10 cellular contexts compared by ENCODE assay signal in genomic region chr6:34295721-34296120, GRCh38. TPM values are rescaled to one million over a fixed set of nuclear protein-coding genes. Genes with fewer than 3 reads are reported as not detected.
DNase-seq lines count a peak whose midpoint lies in the region; ATAC-seq and TF ChIP-seq lines count a peak whose summit lies in the region.
"Had no signal": no experiment of that assay in that cellular context is flagged by ENCODE, and none has a peak within 500 bp of the region (broad histone marks: within the 10 kb centered on the region; RNA-seq: fewer than 3 reads in every experiment).

No MANE protein-coding gene starts in this region.

- no peaks in the 10 kb centered on the region for H3K9me3 ChIP-seq in suprapubic skin

- WGBS in suprapubic skin = 73% methylated on average over 3 of the region's 3 CpGs

- H3K27ac ChIP-seq in suprapubic skin = no peak overlapping the region
- H3K27ac ChIP-seq: HL-60 had no signal

- no peak for TF ChIP-seq EP300 in suprapubic skin (IDR thresholded peaks at IDR 0.05)

- no peaks in the 10 kb centered on the region for H3K9me3 Mint-ChIP-seq in natural killer cell

- H3K4me1 ChIP-seq in suprapubic skin = no peaks in the 10 kb centered on the region

- intact Hi-C loops in natural killer cell (cut with micrococcal nuclease) = no loop called here

- TF ChIP-seq POLR2A in suprapubic skin (IDR thresholded peaks at IDR 0.05) = no peak

- ATAC-seq in GM18858 (IDR thresholded peaks at IDR 0.05; ENCODE audit: unreplicated experiment) (peak; percentile 82), GM21529 (IDR thresholded peaks at IDR 0.05; ENCODE audit: unreplicated experiment) (peak; percentile 87), natural killer cell (peak; percentile 71 to 86 (median 72))
- ATAC-seq: left cardiac atrium had no signal

- H3K36me3 Mint-ChIP-seq in natural killer cell = peaks cover 8% of the 10 kb centered on the region

- no peak overlapping the region for H3K4me3 ChIP-seq in suprapubic skin

- H3K36me3 ChIP-seq in suprapubic skin = peaks cover 24% of the 10 kb centered on the region

- H3K27me3 Mint-ChIP-seq in natural killer cell (ENCODE audit: low read depth in 2 of 2) = no peaks in the 10 kb centered on the region

- peak overlapping the region; percentile 75 to 77 for H3K27ac Mint-ChIP-seq in natural killer cell

- H3K27me3 ChIP-seq in suprapubic skin = no peaks in the 10 kb centered on the region

- no peak overlapping the region for H3K4me3 Mint-ChIP-seq in natural killer cell

- TF ChIP-seq CTCF in natural killer cell (IDR thresholded peaks at IDR 0.05) (no peak), suprapubic skin (IDR thresholded peaks at IDR 0.05) (no peak)

- DNase-seq in HT1080 (ENCODE audit: low read depth) = peak; percentile 5
- DNase-seq in natural killer cell = no peak
- DNase-seq in suprapubic skin (ENCODE audit: low spot score in 2 of 2) = no peak
- no peak for DNase-seq in midbrain (lab: John Stamatoyannopoulos, UW)
- DNase-seq in HT-29 (ENCODE audit: low spot score) = no peak
- DNase-seq in NCI-H345 treated with DMSO at 0.1 percent for 48 hours (lab: John Stamatoyannopoulos, UW; ENCODE audit: unreplicated experiment) = no peak
- DNase-seq: left cardiac atrium had no signal

- H3K4me1 Mint-ChIP-seq in natural killer cell = peaks cover 7 to 8% of the 10 kb centered on the region in 2 donors

RNA-seq across cellular contexts. Expression of gene SMIM29, which starts 46.9 kb away (rescaled TPM):
- total RNA-seq in HT1080 (2014; rRNA removed; shearing (Covaris generic)) = 66.1 and 70.6 TPM in 2 replicates
- polyA plus RNA-seq in HT1080 (2015; cell fraction: cytosol; rRNA removed) = 93.1 and 101 TPM in 2 replicates
- 34.9 and 46.3 TPM in 2 replicates for polyA plus RNA-seq in HT1080 (2015; cell fraction: nucleus; rRNA removed)
- total RNA-seq in natural killer cell (10 to 100 TPM; 30.8 to 48.0 (median 39.7) TPM), suprapubic skin (10 to 100 TPM; 45.2 to 58.8 (median 51.2) TPM)
- 25.2 and 26.8 TPM in 2 replicates for total RNA-seq in HT-29 (2014; rRNA removed; shearing (Covaris generic))

RNA-seq across cellular contexts. Expression of gene HMGA1, which starts 59.0 kb away (rescaled TPM):
- 740 and 1,115 TPM in 2 replicates for total RNA-seq in HT1080 (2014; rRNA removed; shearing (Covaris generic))
- polyA plus RNA-seq in HT1080 (2015; cell fraction: cytosol; rRNA removed) = 1,664 and 1,727 TPM in 2 replicates
- 665 and 732 TPM in 2 replicates for polyA plus RNA-seq in HT1080 (2015; cell fraction: nucleus; rRNA removed)
- total RNA-seq in natural killer cell (10 to 100 TPM; 63.1 to 84.2 (median 77.3) TPM), suprapubic skin (100 to 1,000 TPM in 3 of 4 donors, 10 to 100 TPM in 1; 93.3 to 127 (median 111) TPM)
- 1,158 and 1,171 TPM in 2 replicates for total RNA-seq in HT-29 (2014; rRNA removed; shearing (Covaris generic))
